19 cellular contexts compared by ENCODE assay signal in the genomic region with DNA sequence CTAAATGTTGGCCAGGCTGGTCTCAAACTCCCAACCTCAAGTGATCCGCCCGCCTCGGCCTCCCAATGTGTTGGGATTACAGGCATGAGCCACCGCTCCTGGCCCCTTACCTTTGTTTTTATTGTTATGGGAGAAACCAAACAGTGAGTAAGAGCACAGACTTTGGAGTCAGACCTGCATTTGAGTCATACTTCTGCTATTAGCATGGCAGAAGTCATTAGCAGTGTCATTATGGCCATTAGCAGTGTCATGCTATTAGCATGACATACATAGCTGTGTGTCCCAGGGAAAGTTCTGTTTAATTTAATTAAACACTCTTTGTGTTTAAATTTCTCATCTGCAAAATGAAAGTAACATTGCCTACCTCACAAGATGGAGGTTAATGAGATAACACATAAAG.
"Had no signal": no experiment of that assay in that cellular context is flagged by ENCODE, and none has a peak within 500 bp of the region (broad histone marks: within the 10 kb centered on the region; RNA-seq: fewer than 3 reads in every experiment).

No MANE protein-coding gene starts in this region.

- H3K4me2 ChIP-seq: hepatocyte had no signal

- H3K36me3 ChIP-seq: prostate gland had no signal

- H3K27ac ChIP-seq: hepatocyte, parathyroid adenoma, prostate gland, spleen, stomach, thoracic aorta, transverse colon had no signal

- H3K9ac ChIP-seq: parathyroid adenoma had no signal

- H3K9me3 ChIP-seq: prostate gland, spleen, stomach, thoracic aorta, transverse colon had no signal

- H3K27me3 ChIP-seq: hepatocyte, spleen, stomach, transverse colon had no signal

- H2AFZ ChIP-seq: hepatocyte, parathyroid adenoma had no signal

- H3K4me1 ChIP-seq: parathyroid adenoma, prostate gland, spleen, stomach, transverse colon had no signal

- H3K79me2 ChIP-seq: hepatocyte, parathyroid adenoma had no signal

- DNase-seq: effector memory CD4-positive, alpha-beta T cell; foreskin melanocyte; head of caudate nucleus; mesendoderm; naive B cell; occipital lobe; retina; spleen; stimulated activated CD4-positive, alpha-beta T cell treated with anti-CD3 and anti-CD28 coated beads, Interleukin-15, amount 100 ng/mL, for 24 hours; stimulated activated CD4-positive, alpha-beta T cell treated with anti-CD3 and anti-CD28 coated beads, Interleukin-1b, Interleukin-23, amount 100 ng/mL, for 48 hours; stimulated activated CD4-positive, alpha-beta T cell treated with anti-CD3 and anti-CD28 coated beads, Interleukin-4, amount 100 ng/mL, for 24 hours; stimulated activated naive B cell treated with anti-CD40 and anti-IgM and Interleukin-4, amounts not matched to agents 10 μg/mL and 1 μg/mL and 100 μg/mL, for 72 hours; stomach; substantia nigra; transverse colon had no signal

- H3K4me3 ChIP-seq: hepatocyte, prostate gland, spleen, stomach, thoracic aorta, transverse colon had no signal
